ENCODE assay signal across 8 cellular contexts in the genomic region with DNA sequence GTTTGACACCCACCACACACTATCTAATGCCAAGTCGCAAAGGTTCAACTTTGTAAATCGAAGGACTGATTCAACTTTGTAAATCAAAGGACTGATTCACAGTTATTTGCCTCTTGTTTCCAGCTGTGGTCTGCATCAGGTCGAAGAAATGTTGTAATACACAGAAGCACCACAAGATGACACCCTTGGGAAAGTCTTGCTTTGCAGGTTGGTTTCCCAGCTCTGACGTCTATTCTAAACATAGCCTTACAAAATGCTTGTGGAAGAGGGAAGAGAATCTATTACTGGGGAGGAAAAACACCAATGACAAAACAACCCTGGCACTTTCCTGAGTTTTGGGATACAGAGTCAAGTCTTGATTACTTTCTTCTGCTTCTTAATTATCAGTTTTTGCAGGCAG. TPM values are rescaled to one million over a fixed set of nuclear protein-coding genes. Genes with fewer than 3 reads are reported as not detected.
DNase-seq lines count a peak whose midpoint lies in the region; ATAC-seq, FAIRE-seq and TF ChIP-seq lines count a peak whose summit lies in the region.

No MANE protein-coding gene starts in this region.

- peak; percentile 61 for DNase-seq in Calu3
- DNase-seq in RWPE1 (ENCODE audit: low spot score), result peak; percentile 40
- peak; percentile 62 for DNase-seq in astrocyte (ENCODE audit: low read depth)
- DNase-seq in right atrium auricular region (ENCODE audit: low spot score), result no peak
- peak; percentile 31 for DNase-seq in skeletal muscle cell (ENCODE audit: low read depth)

- no peaks in the 10 kb centered on the region for H3K36me3 Mint-ChIP-seq in Calu3 (ENCODE audit: insufficient read depth, unreplicated experiment)
- H3K36me3 Mint-ChIP-seq in astrocyte (ENCODE audit: low read depth, unreplicated experiment), result no peaks in the 10 kb centered on the region

- no TSS peak for BruUV-seq in Calu3 (replicated peaks; lab: Mats Ljungman, UMichigan)

- H3F3A ChIP-seq in Loucy (ENCODE audit: low read depth), result no peaks in the 10 kb centered on the region

- no peaks in the 10 kb centered on the region for H3K9me2 ChIP-seq in Loucy (replicated peaks; ENCODE audit: low read depth, low read length)

- CTCF ChIA-PET in Calu3 (lab: Charles Lee) (interaction anchor here (0.6 to 3.2 kb wide), 5 partner anchors 24 to 136 kb away, joined by 3 to 57 read pairs (median 4); no protein-coding TSS in a partner anchor), RWPE1 (lab: Yijun Ruan, JAX) (interaction anchor here (0.5 to 2.9 kb wide), 7 partner anchors 10 to 348 kb away, joined by 3 to 19 read pairs (median 3); no protein-coding TSS in a partner anchor)

- POLR2A ChIA-PET in RWPE1 (lab: Yijun Ruan, JAX; ENCODE audit: low non-redundant PET), result no interaction called here

- H3K27ac ChIP-seq in RWPE1, result no peak overlapping the region
- H3K27ac ChIP-seq in astrocyte (ENCODE audit: low read depth, low read length), result peak overlapping the region; percentile 57
- H3K27ac ChIP-seq in right atrium auricular region, result peak overlapping the region in 1 of 2 donors; percentile 37

- TF ChIP-seq CTCF in Calu3 (IDR thresholded peaks at IDR 0.05; ENCODE audit: unreplicated experiment) (no peak), Loucy (conservative IDR thresholded peaks at IDR 0.05; ENCODE audit: low read length) (peak; percentile 70), RWPE1 (conservative IDR thresholded peaks at IDR 0.05; ENCODE audit: low read depth) (peak; percentile 73), astrocyte (IDR thresholded peaks at IDR 0.05; ENCODE audit: insufficient read depth, low read depth, low read length) (peak; percentile 75), right atrium auricular region (IDR thresholded peaks at IDR 0.05) (peak; percentile 56 to 80)

- intact Hi-C loops in Calu3 (cut with micrococcal nuclease; ENCODE audit: unreplicated experiment), result loop anchor here (1.0 to 10.0 kb wide), 4 partner anchors 104 to 749 kb away; no protein-coding TSS in a partner anchor

- H3K9me3 ChIP-seq in Loucy (ENCODE audit: insufficient read depth, low read depth, low read length) (no peaks in the 10 kb centered on the region), astrocyte (ENCODE audit: insufficient read depth, low read depth, low read length) (no peaks in the 10 kb centered on the region), right atrium auricular region (no peaks in the 10 kb centered on the region)

- H2AFZ ChIP-seq in Loucy (ENCODE audit: low read length), result peak overlapping the region; percentile 25; the same call in 1 of the 2 replicates
- H2AFZ ChIP-seq in astrocyte (ENCODE audit: low read depth, low read length), result no peak overlapping the region

- no peak overlapping the region for H3K27ac Mint-ChIP-seq in Calu3 (ENCODE audit: unreplicated experiment)
- H3K27ac Mint-ChIP-seq in astrocyte (ENCODE audit: unreplicated experiment), result no peak overlapping the region

- H3K4me2 ChIP-seq in Loucy (ENCODE audit: low read depth, low read length, poor library complexity, severe bottlenecking) (peak overlapping the region; percentile 33), astrocyte (ENCODE audit: low read length) (peak overlapping the region; percentile 49)

- H4K20me1 ChIP-seq in Loucy (ENCODE audit: insufficient read depth, low read length, poor library complexity, severe bottlenecking), result no peaks in the 10 kb centered on the region
- no peaks in the 10 kb centered on the region for H4K20me1 ChIP-seq in astrocyte (ENCODE audit: insufficient read depth, low read length)

- H3K4me1 Mint-ChIP-seq in Calu3 (ENCODE audit: low read depth, unreplicated experiment) (no peaks in the 10 kb centered on the region), astrocyte (ENCODE audit: low read depth, unreplicated experiment) (no peaks in the 10 kb centered on the region)

- H3K27me3 Mint-ChIP-seq in Calu3 (ENCODE audit: unreplicated experiment), result peaks cover 56% of the 10 kb centered on the region
- H3K27me3 Mint-ChIP-seq in astrocyte (ENCODE audit: low read depth, unreplicated experiment), result peaks cover 9% of the 10 kb centered on the region

- no peak overlapping the region for H3K4me3 Mint-ChIP-seq in Calu3 (ENCODE audit: low read depth, unreplicated experiment)
- H3K4me3 Mint-ChIP-seq in astrocyte (ENCODE audit: unreplicated experiment), result no peak overlapping the region

- no peaks in the 10 kb centered on the region for H3K9me3 Mint-ChIP-seq in Calu3 (ENCODE audit: low read depth, unreplicated experiment)
- H3K9me3 Mint-ChIP-seq in astrocyte (ENCODE audit: unreplicated experiment), result no peaks in the 10 kb centered on the region

- H3K36me3 ChIP-seq in Loucy (ENCODE audit: insufficient read depth, low read length), result no peaks in the 10 kb centered on the region
- no peaks in the 10 kb centered on the region for H3K36me3 ChIP-seq in astrocyte (ENCODE audit: insufficient read depth, low read length)
- no peaks in the 10 kb centered on the region for H3K36me3 ChIP-seq in right atrium auricular region

- no peaks in the 10 kb centered on the region for H3K27me3 ChIP-seq in Loucy (ENCODE audit: insufficient read depth, low read length, poor library complexity, severe bottlenecking)
- peaks cover 9% of the 10 kb centered on the region for H3K27me3 ChIP-seq in astrocyte (ENCODE audit: insufficient read depth, low read length)
- H3K27me3 ChIP-seq in right atrium auricular region, result no peaks in the 10 kb centered on the region

- H3K9ac ChIP-seq in Loucy (ENCODE audit: low read depth, low read length, poor library complexity, severe bottlenecking) (no peak overlapping the region), astrocyte (ENCODE audit: low read length) (peak overlapping the region; percentile 30)

- no peaks in the 10 kb centered on the region for H3K79me2 ChIP-seq in Loucy (ENCODE audit: insufficient read depth, low read length)
- H3K79me2 ChIP-seq in astrocyte (ENCODE audit: insufficient read depth, low read length), result no peaks in the 10 kb centered on the region

- ATAC-seq in GM19351 (IDR thresholded peaks at IDR 0.05; ENCODE audit: unreplicated experiment) (peak; percentile 83), GM21447 (IDR thresholded peaks at IDR 0.05; ENCODE audit: unreplicated experiment) (no peak)

- no peak overlapping the region for H3K4me3 ChIP-seq in Loucy (ENCODE audit: low read length, poor library complexity, severe bottlenecking)
- H3K4me3 ChIP-seq in astrocyte (ENCODE audit: insufficient read depth, low read depth, low read length), result no peak overlapping the region
- no peak overlapping the region for H3K4me3 ChIP-seq in right atrium auricular region
- H3K4me3 ChIP-seq in skeletal muscle cell (ENCODE audit: low read depth, low read length), result no peak overlapping the region

- peak; percentile 100 for FAIRE-seq in astrocyte (lab: Jason Lieb, UNC)

- H3K4me1 ChIP-seq in Loucy (ENCODE audit: insufficient read depth, low read length, poor library complexity, severe bottlenecking), result peaks cover 11% of the 10 kb centered on the region
- peaks cover 3% of the 10 kb centered on the region for H3K4me1 ChIP-seq in astrocyte (ENCODE audit: insufficient read depth, low read length)
- H3K4me1 ChIP-seq in right atrium auricular region, result peaks cover 0 to 7% of the 10 kb centered on the region in 2 donors

RNA-seq across cellular contexts. Expression of gene SUPT20HL1, which starts 35.3 kb away (rescaled TPM):
- total RNA-seq in Calu3 (2022) (not detected in 2 replicates), astrocyte (not detected in 2 replicates), right atrium auricular region (not detected)
